In genomic region chr15:77852241-77853007, GRCh38 we compare ENCODE assay signal across 1 cellular context.
TF ChIP-seq lines count a peak whose summit lies in the region.

No MANE protein-coding gene starts in this region.

TF ChIP-seq in HepG2, 621 proteins besides CTCF, POLR2A, EP300 and RAD21 (continued from another document):
- TF ChIP-seq AFF4 (CRISPR knock-in tag; IDR thresholded peaks at IDR 0.05) = no peak
- no peak for TF ChIP-seq RNF219 (CRISPR knock-in tag; IDR thresholded peaks at IDR 0.05)
- TF ChIP-seq HOXA7 (CRISPR knock-in tag; IDR thresholded peaks at IDR 0.05) = no peak
- TF ChIP-seq ZNF512 (CRISPR knock-in tag; IDR thresholded peaks at IDR 0.05) = no peak
- no peak for TF ChIP-seq ZNF570 (CRISPR knock-in tag; IDR thresholded peaks at IDR 0.05; ENCODE audit: borderline replicate concordance)
- no peak for TF ChIP-seq NCOA1 (CRISPR knock-in tag; IDR thresholded peaks at IDR 0.05)
- TF ChIP-seq PREB (CRISPR knock-in tag; IDR thresholded peaks at IDR 0.05) = no peak
